ENCODE assay signal across 1 cellular context in genomic region chrX:120468825-120469525, GRCh38.
A peak's percentile ranks its signal among the peaks of the same experiment; 100 is the strongest.
TF ChIP-seq lines count a peak whose summit lies in the region.

LAMP2 (minus strand) TSS chrX:120469296; CDS start chrX:120469169, 127 bp downstream.

TF ChIP-seq in K562, 482 proteins besides CTCF, POLR2A, EP300 and RAD21 (continued from another document and continues in another):
- no peak for TF ChIP-seq ZNF318 (IDR thresholded peaks at IDR 0.05; ENCODE audit: borderline replicate concordance in 1 of 2, low read depth in 1 of 2)
- TF ChIP-seq NELFE (IDR thresholded peaks at IDR 0.05; ENCODE audit: insufficient read depth, insufficient read length) = no peak
- TF ChIP-seq FOXP1 (CRISPR knock-in tag; IDR thresholded peaks at IDR 0.05) = peak; percentile 45; the same call in 1 of the 2 replicates
- TF ChIP-seq KDM5B (IDR thresholded peaks at IDR 0.05; ENCODE audit: insufficient replicate concordance, low read depth, low read length) = peak; percentile 80
- TF ChIP-seq RBBP5 (IDR thresholded peaks at IDR 0.05; ENCODE audit: borderline replicate concordance, insufficient read depth, low read length, poor library complexity, severe bottlenecking) = peak; percentile 31
- TF ChIP-seq MAZ (CRISPR knock-in tag; conservative IDR thresholded peaks at IDR 0.05 in 1 of 2, IDR thresholded peaks at IDR 0.05 in 1 of 2) = 0 out of 4 replicates have a peak, but pooled peaks of 1 of the 2 experiments have one; percentile 24
- no peak for TF ChIP-seq PATZ1 (CRISPR knock-in tag; IDR thresholded peaks at IDR 0.05; ENCODE audit: borderline replicate concordance)
- TF ChIP-seq GTF2F1 (IDR thresholded peaks at IDR 0.05; ENCODE audit: low read depth, low read length) = 0 out of 2 replicates have a peak, but pooled peaks have one; percentile 33
- TF ChIP-seq POU5F1 (IDR thresholded peaks at IDR 0.05; ENCODE audit: borderline replicate concordance, low read depth, low read length, partially characterized antibody) = no peak
- no peak for TF ChIP-seq EHMT2 (IDR thresholded peaks at IDR 0.05)
- TF ChIP-seq ETV6 (IDR thresholded peaks at IDR 0.05; ENCODE audit: borderline replicate concordance in 1 of 2, low read depth in 2 of 2, low read length in 1 of 2) = no peak
- TF ChIP-seq ETV6 (CRISPR knock-in tag; IDR thresholded peaks at IDR 0.05; ENCODE audit: borderline replicate concordance) = no peak
- TF ChIP-seq ZNF121 (CRISPR knock-in tag; conservative IDR thresholded peaks at IDR 0.05) = no peak
- no peak for TF ChIP-seq PRMT5 (CRISPR knock-in tag; IDR thresholded peaks at IDR 0.05)
- TF ChIP-seq ZBTB1 (CRISPR knock-in tag; IDR thresholded peaks at IDR 0.05; ENCODE audit: borderline replicate concordance, low read depth) = no peak
- 0 out of 4 replicates have a peak, but pooled peaks of 1 of the 2 experiments have one; percentile 26 for TF ChIP-seq MNT (conservative IDR thresholded peaks at IDR 0.05)
- TF ChIP-seq NBN (IDR thresholded peaks at IDR 0.05; ENCODE audit: low read depth) = no peak
- TF ChIP-seq CLOCK (CRISPR knock-in tag; IDR thresholded peaks at IDR 0.05; ENCODE audit: borderline replicate concordance) = no peak
- no peak for TF ChIP-seq ZNF277 (CRISPR knock-in tag; IDR thresholded peaks at IDR 0.05; ENCODE audit: borderline replicate concordance)
- TF ChIP-seq ZFX (CRISPR knock-in tag; IDR thresholded peaks at IDR 0.05) = peak; percentile 76
- TF ChIP-seq SP2 (IDR thresholded peaks at IDR 0.05; ENCODE audit: extremely low read depth, low read depth, low read length, poor library complexity, severe bottlenecking) = no peak
- TF ChIP-seq CXXC5 (CRISPR knock-in tag; IDR thresholded peaks at IDR 0.05) = peak; percentile 45; the same call in 1 of the 2 replicates
- TF ChIP-seq POLR2AphosphoS2 (IDR thresholded peaks at IDR 0.05; ENCODE audit: low read length) = no peak
- peak; percentile 29; the same call in 1 of the 2 replicates for TF ChIP-seq L3MBTL2 (IDR thresholded peaks at IDR 0.05)
- TF ChIP-seq SMAD4 (CRISPR knock-in tag; conservative IDR thresholded peaks at IDR 0.05) = 0 out of 2 replicates have a peak, but pooled peaks have one; percentile 42
- TF ChIP-seq MYNN (IDR thresholded peaks at IDR 0.05) = no peak
- no peak for TF ChIP-seq MYNN (CRISPR knock-in tag; IDR thresholded peaks at IDR 0.05)
- no peak for TF ChIP-seq STAT5A (IDR thresholded peaks at IDR 0.05; ENCODE audit: borderline replicate concordance, low read length)
- no peak for TF ChIP-seq TAF15 (IDR thresholded peaks at IDR 0.05; ENCODE audit: low read depth, low read length)
- TF ChIP-seq CBFB (CRISPR knock-in tag; IDR thresholded peaks at IDR 0.05) = no peak
- TF ChIP-seq EWSR1 (IDR thresholded peaks at IDR 0.05; ENCODE audit: borderline replicate concordance, low read depth, partially characterized antibody) = no peak
- no peak for TF ChIP-seq BMI1 (IDR thresholded peaks at IDR 0.05; ENCODE audit: low read length)
- no peak for TF ChIP-seq RCOR1 (IDR thresholded peaks at IDR 0.05; ENCODE audit: borderline replicate concordance in 1 of 2, low read depth in 2 of 2, low read length in 2 of 2)
- no peak for TF ChIP-seq HMG20A (CRISPR knock-in tag; conservative IDR thresholded peaks at IDR 0.05)
- peak; percentile 32 for TF ChIP-seq MAX (CRISPR knock-in tag; IDR thresholded peaks at IDR 0.05)
- no peak for TF ChIP-seq NR4A1 (CRISPR knock-in tag; IDR thresholded peaks at IDR 0.05)
- TF ChIP-seq NR4A1 (tag; IDR thresholded peaks at IDR 0.05) = no peak
- no peak for TF ChIP-seq SAFB2 (IDR thresholded peaks at IDR 0.05; ENCODE audit: borderline replicate concordance, low read depth, low read length, severe bottlenecking)
- peak; percentile 72; the same call in 1 of the 2 replicates for TF ChIP-seq PHF8 (IDR thresholded peaks at IDR 0.05; ENCODE audit: borderline replicate concordance, low read length)
- TF ChIP-seq PURB (CRISPR knock-in tag; IDR thresholded peaks at IDR 0.05; ENCODE audit: low read depth) = no peak
- no peak for TF ChIP-seq HDGF (IDR thresholded peaks at IDR 0.05)
- no peak for TF ChIP-seq FOXJ2 (tag; IDR thresholded peaks at IDR 0.05)
- no peak for TF ChIP-seq ETS1 (conservative IDR thresholded peaks at IDR 0.05; ENCODE audit: control insufficient read depth, low read depth, low read length)
- TF ChIP-seq PTBP1 (IDR thresholded peaks at IDR 0.05; ENCODE audit: low read depth, low read length) = no peak
- no peak for TF ChIP-seq CBX3 (IDR thresholded peaks at IDR 0.05; ENCODE audit: borderline replicate concordance in 1 of 2, low read length in 2 of 2)
- no peak for TF ChIP-seq TCF15 (CRISPR knock-in tag; IDR thresholded peaks at IDR 0.05)
- TF ChIP-seq ZNF764 (CRISPR knock-in tag; IDR thresholded peaks at IDR 0.05; ENCODE audit: low read depth) = no peak
- no peak for TF ChIP-seq ZNF239 (CRISPR knock-in tag; IDR thresholded peaks at IDR 0.05)
- TF ChIP-seq DDX20 (tag; IDR thresholded peaks at IDR 0.05; ENCODE audit: low read depth) = no peak
- no peak for TF ChIP-seq ESRRB (CRISPR knock-in tag; IDR thresholded peaks at IDR 0.05; ENCODE audit: borderline replicate concordance)
- TF ChIP-seq PML (IDR thresholded peaks at IDR 0.05; ENCODE audit: low read length) = peak; percentile 36; the same call in 1 of the 2 replicates
